ENCODE assay signal across 29 cellular contexts in genomic region chr2:199798004-199798403, GRCh38. TPM values are rescaled to one million over a fixed set of nuclear protein-coding genes. Genes with fewer than 3 reads are reported as not detected.
DNase-seq lines count a peak whose midpoint lies in the region; ATAC-seq and TF ChIP-seq lines count a peak whose summit lies in the region.
"Had no signal": no experiment of that assay in that cellular context is flagged by ENCODE, and none has a peak within 500 bp of the region (broad histone marks: within the 10 kb centered on the region; RNA-seq: fewer than 3 reads in every experiment).

No MANE protein-coding gene starts in this region.

- H3K27ac ChIP-seq in spleen: no peak overlapping the region
- H3K27ac ChIP-seq: heart left ventricle, skin epidermis, vagina had no signal

- 29 to 53% (median 41%) methylated on average over 1 of the region's 1 CpG for whole genome bisulfite sequencing in spleen, 5 donors

- DNase-seq in kidney tubule cell (ENCODE audit: low spot score): peak; percentile 64
- DNase-seq in amniotic stem cell (lab: John Stamatoyannopoulos, UW): no peak
- no peak for DNase-seq in GM19240 (ENCODE audit: insufficient read length, low spot score)
- no peak for DNase-seq in left colon
- DNase-seq in spleen: no peak
- DNase-seq: activated CD4-positive, alpha-beta T cell treated with anti-CD3 and anti-CD28 coated beads, Interleukin-2, amount 50 U/mL, for 4 hours; activated CD8-positive, alpha-beta memory T cell treated with anti-CD3 and anti-CD28 coated beads, Interleukin-2, amount 10 ng/mL, durations not matched to agents 7 days and 5 days; activated gamma-delta T cell treated with Interleukin-2 at 50 U/mL for 16 hours; activated naive CD8-positive, alpha-beta T cell treated with anti-CD3 and anti-CD28 coated beads, Interleukin-2, amount 10 ng/mL, durations not matched to agents 7 days and 5 days; activated T-cell treated with anti-CD3 and anti-CD28 coated beads, Interleukin-2, amount 50 U/mL, for 4 hours; Caco-2; DMS79; heart left ventricle; IMR-90; left cardiac atrium; MV-4-11; NCI-H1436; NCI-H748 treated with DMSO at 0.1 percent for 48 hours; Right ventricle myocardium superior; stimulated activated naive CD4-positive, alpha-beta T cell had no signal

- TF ChIP-seq CTCF in spleen (IDR thresholded peaks at IDR 0.05 in 8 of 11, conservative IDR thresholded peaks at IDR 0.05 in 3 of 11): no peak

- intact Hi-C loops in left colon (cut with DNase I, micrococcal nuclease) (no loop called here), spleen (cut with DNase I; ENCODE audit: low total_unique reads) (no loop called here)

- H3K9me3 ChIP-seq in spleen: no peaks in the 10 kb centered on the region
- H3K9me3 ChIP-seq: Caco-2, heart left ventricle, vagina had no signal

- H3K4me1 ChIP-seq in spleen: peaks cover 0 to 10% (median 0%) of the 10 kb centered on the region in 6 donors
- H3K4me1 ChIP-seq: Caco-2, vagina had no signal

- no peaks in the 10 kb centered on the region for H3K27me3 ChIP-seq in spleen (replicated peaks in 1 of 7)
- H3K27me3 ChIP-seq: heart left ventricle, vagina had no signal

- no peak overlapping the region for H3K4me3 ChIP-seq in spleen
- H3K4me3 ChIP-seq: heart left ventricle, skin epidermis, vagina had no signal

- peak; percentile 79 for ATAC-seq in GM18511 (IDR thresholded peaks at IDR 0.05; ENCODE audit: unreplicated experiment)
- ATAC-seq in GM21619 (IDR thresholded peaks at IDR 0.05; ENCODE audit: unreplicated experiment): peak; percentile 75
- peak; percentile 69 for ATAC-seq in HG03432 (IDR thresholded peaks at IDR 0.05; ENCODE audit: unreplicated experiment)
- no peak for ATAC-seq in left colon
- ATAC-seq: activated CD4-positive, CD25-positive, alpha-beta regulatory T cell treated with anti-CD3 and anti-CD28 coated beads, Interleukin-2, amount 50 U/mL, for 24 hours; activated CD8-positive, alpha-beta memory T cell treated with anti-CD3 and anti-CD28 coated beads, Interleukin-2, amount 10 ng/mL, durations not matched to agents 7 days and 5 days; activated T-cell treated with anti-CD3 and anti-CD28 coated beads, Interleukin-2, amount 50 U/mL, for 4 hours; heart left ventricle; Panc1 had no signal

- H3K36me3 ChIP-seq in spleen: no peaks in the 10 kb centered on the region
- H3K36me3 ChIP-seq: heart left ventricle, vagina had no signal

- no peak for TF ChIP-seq POLR2A in spleen (IDR thresholded peaks at IDR 0.05)

RNA-seq across cellular contexts. Expression of gene FTCDNL1, which starts 53.0 kb away (rescaled TPM):
- total RNA-seq in left colon: 1 to 10 TPM; 1.4 to 2.0 TPM
- 10 to 100 TPM in 1 of 7 donors, 1 to 10 TPM in 6; 4.9 to 10.3 (median 8.0) TPM for total RNA-seq in spleen
- 1 to 10 TPM; 2.1 to 3.7 (median 3.1) TPM for polyA plus RNA-seq in spleen
- total RNA-seq: osteocyte had no signal
- polyA plus RNA-seq: neural cell had no signal
